Comparison of ENCODE assay signal across 19 cellular contexts in genomic region chr3:126999383-126999782, GRCh38. TPM values are rescaled to one million over a fixed set of nuclear protein-coding genes. Genes with fewer than 3 reads are reported as not detected.
DNase-seq lines count a peak whose midpoint lies in the region; ATAC-seq and TF ChIP-seq lines count a peak whose summit lies in the region.
"Had no signal": no experiment of that assay in that cellular context is flagged by ENCODE, and none has a peak within 500 bp of the region (broad histone marks: within the 10 kb centered on the region; RNA-seq: fewer than 3 reads in every experiment).

No MANE protein-coding gene starts in this region.

- POLR2A ChIA-PET in WTC11 (lab: Charles Lee), result interaction anchor here (0.6 kb wide), 1 partner anchor 692 kb away, joined by 5 read pairs; no protein-coding TSS in a partner anchor

- TF ChIP-seq CTCF in WTC11 (IDR thresholded peaks at IDR 0.05) (no peak), type B pancreatic cell (conservative IDR thresholded peaks at IDR 0.05) (no peak)

- ATAC-seq in WTC11 (no peak), HG03196 (IDR thresholded peaks at IDR 0.05; ENCODE audit: unreplicated experiment) (no peak)
- ATAC-seq: A549; natural killer cell treated with Interleukin-12 subunit alpha and Interleukin-12 subunit beta and Interleukin-15 and Interleukin-18, amount 100 ng/mL, for 72 hours had no signal

- no peak overlapping the region for H3K27ac Mint-ChIP-seq in WTC11
- no peak overlapping the region for H3K27ac Mint-ChIP-seq in type B pancreatic cell
- H3K27ac Mint-ChIP-seq: activated CD4-positive, alpha-beta T cell treated with anti-CD3 and anti-CD28 coated beads, Interleukin-2, amount 10 ng/mL, durations not matched to agents 24 days and 14 days; HFFc6; memory B cell; natural killer cell treated with Interleukin-12 subunit alpha and Interleukin-12 subunit beta and Interleukin-15 and Interleukin-18, amount 100 ng/mL, for 72 hours; progenitor cell of endocrine pancreas had no signal

- no peaks in the 10 kb centered on the region for H3K9me3 Mint-ChIP-seq in WTC11
- no peaks in the 10 kb centered on the region for H3K9me3 Mint-ChIP-seq in type B pancreatic cell
- H3K9me3 Mint-ChIP-seq: activated CD4-positive, alpha-beta T cell treated with anti-CD3 and anti-CD28 coated beads, Interleukin-2, amount 10 ng/mL, durations not matched to agents 24 days and 14 days; HFFc6; memory B cell; natural killer cell treated with Interleukin-12 subunit alpha and Interleukin-12 subunit beta and Interleukin-15 and Interleukin-18, amount 100 ng/mL, for 72 hours had no signal

- H3K27me3 Mint-ChIP-seq in WTC11 (ENCODE audit: low read depth), result no peaks in the 10 kb centered on the region
- H3K27me3 Mint-ChIP-seq in type B pancreatic cell, result no peaks in the 10 kb centered on the region
- H3K27me3 Mint-ChIP-seq: activated CD4-positive, alpha-beta T cell treated with anti-CD3 and anti-CD28 coated beads, Interleukin-2, amount 10 ng/mL, durations not matched to agents 24 days and 14 days; memory B cell; natural killer cell treated with Interleukin-12 subunit alpha and Interleukin-12 subunit beta and Interleukin-15 and Interleukin-18, amount 100 ng/mL, for 72 hours; progenitor cell of endocrine pancreas had no signal

- CTCF ChIA-PET in WTC11 (lab: Charles Lee), result interaction anchor here (2.3 kb wide), 1 partner anchor 17 kb away, joined by 8 read pairs; the partner anchor contains the start of gene PLXNA1

- intact Hi-C loops in posterior cingulate gyrus (cut with DNase I), result no loop called here

- H3K4me3 Mint-ChIP-seq in WTC11 (no peak overlapping the region), type B pancreatic cell (no peak overlapping the region)
- H3K4me3 Mint-ChIP-seq: activated CD4-positive, alpha-beta T cell treated with anti-CD3 and anti-CD28 coated beads, Interleukin-2, amount 10 ng/mL, durations not matched to agents 24 days and 14 days; HFFc6; memory B cell; natural killer cell treated with Interleukin-12 subunit alpha and Interleukin-12 subunit beta and Interleukin-15 and Interleukin-18, amount 100 ng/mL, for 72 hours had no signal

- no peaks in the 10 kb centered on the region; the same call in 1 of the 2 replicates for H3K36me3 Mint-ChIP-seq in WTC11
- no peaks in the 10 kb centered on the region for H3K36me3 Mint-ChIP-seq in type B pancreatic cell
- H3K36me3 Mint-ChIP-seq: natural killer cell treated with Interleukin-12 subunit alpha and Interleukin-12 subunit beta and Interleukin-15 and Interleukin-18, amount 100 ng/mL, for 72 hours had no signal

- H3K4me1 Mint-ChIP-seq in WTC11 (peaks cover 26% of the 10 kb centered on the region), type B pancreatic cell (ENCODE audit: unreplicated experiment) (peaks cover 12% of the 10 kb centered on the region)
- H3K4me1 Mint-ChIP-seq: activated CD4-positive, alpha-beta T cell treated with anti-CD3 and anti-CD28 coated beads, Interleukin-2, amount 10 ng/mL, durations not matched to agents 24 days and 14 days had no signal

- peak; percentile 84 for DNase-seq in Ammon's horn (ENCODE audit: low spot score)
- no peak for DNase-seq in WTC11 (ENCODE audit: low spot score)
- DNase-seq in hippocampal formation (lab: John Stamatoyannopoulos, UW), result peak; percentile 33 to 66
- peak; percentile 46 to 96 (median 73) for DNase-seq in posterior cingulate gyrus
- DNase-seq in NCI-H187 treated with DMSO at 0.1 percent for 48 hours (lab: John Stamatoyannopoulos, UW), result no peak
- no peak for DNase-seq in KG1 (lab: John Stamatoyannopoulos, UW)
- no peak for DNase-seq in type B pancreatic cell (ENCODE audit: extremely low spot score, unreplicated experiment)
- DNase-seq: activated CD4-positive, alpha-beta T cell treated with anti-CD3 and anti-CD28 coated beads, Interleukin-2, amount 10 ng/mL, durations not matched to agents 24 days and 14 days; activated CD8-positive, alpha-beta memory T cell treated with anti-CD3 and anti-CD28 coated beads, Interleukin-2, amount 50 U/mL, for 48 hours; activated gamma-delta T cell treated with Interleukin-2 at 50 U/mL for 16 hours; adrenal gland; HFFc6; kidney; stimulated activated naive CD4-positive, alpha-beta T cell treated with Interleukin-2 at 50 U/mL for 16 hours had no signal

TF ChIP-seq in WTC11, 78 proteins besides CTCF, POLR2A, EP300 and RAD21:
- TF ChIP-seq ZNF512 (CRISPR knock-in tag; IDR thresholded peaks at IDR 0.05; ENCODE audit: borderline replicate concordance) (no peak), ZNF317 (CRISPR knock-in tag; IDR thresholded peaks at IDR 0.05; ENCODE audit: borderline replicate concordance, low read depth) (peak; percentile 68; the same call in 1 of the 2 replicates)

RNA-seq across cellular contexts. Expression of gene PLXNA1, which starts 16.5 kb away (rescaled TPM):
- total RNA-seq in WTC11 (2021) (53.0 to 55.0 TPM (median 53.8 TPM) in 3 replicates), type B pancreatic cell (ENCODE audit: low replicate concordance) (55.9 and 59.2 TPM in 2 replicates)

Comparison
In these comparisons a context has a peak if more than half of its experiments do, and no peak if none do; other contexts are left out.
1. DNase-seq: peak in Ammon's horn (single experiment), hippocampal formation (2 of 2) and posterior cingulate gyrus (10 of 10); none in WTC11 (single experiment), NCI-H187 treated with DMSO at 0.1 percent for 48 hours (single experiment), KG1 (single experiment) and type B pancreatic cell (single experiment).